In genomic region chr1:92960395-92961130, GRCh38 we compare ENCODE assay signal across 1 cellular context.
TF ChIP-seq lines count a peak whose summit lies in the region.

No MANE protein-coding gene starts in this region.

TF ChIP-seq in A549, 52 proteins besides CTCF, POLR2A, EP300 and RAD21 (continued from another document):
- no peak for TF ChIP-seq PBX3 (IDR thresholded peaks at IDR 0.05)
- no peak for TF ChIP-seq JUNB (IDR thresholded peaks at IDR 0.05)
- peak; percentile 29; the same call in 1 of the 2 replicates for TF ChIP-seq PHF8 (IDR thresholded peaks at IDR 0.05; ENCODE audit: borderline replicate concordance, low read depth)
- no peak for TF ChIP-seq BHLHE40 (IDR thresholded peaks at IDR 0.05; ENCODE audit: low read depth, low read length)
